In the genomic region with DNA sequence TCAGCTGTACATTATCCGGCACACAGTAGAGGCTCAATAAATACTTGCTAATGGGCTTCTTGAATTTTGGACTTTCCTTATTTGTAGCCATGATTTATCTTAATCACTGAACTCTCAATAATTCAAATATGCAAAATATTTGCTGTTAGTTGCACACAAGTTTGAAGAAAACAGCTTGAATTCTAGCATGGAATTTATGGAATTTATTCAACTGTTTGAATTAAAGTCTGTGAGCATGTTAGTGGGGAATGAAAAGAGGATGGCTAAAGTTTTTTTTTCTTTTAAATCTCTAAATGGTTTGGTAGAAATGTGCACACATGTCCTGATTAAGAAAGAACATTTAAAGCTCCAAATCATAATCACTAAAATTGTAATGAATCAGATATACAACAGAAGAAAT, we compare ENCODE assay signal across 18 cellular contexts. TPM values are rescaled to one million over a fixed set of nuclear protein-coding genes. Genes with fewer than 3 reads are reported as not detected.
DNase-seq lines count a peak whose midpoint lies in the region; ATAC-seq and TF ChIP-seq lines count a peak whose summit lies in the region.
"Had no signal": no experiment of that assay in that cellular context is flagged by ENCODE, and none has a peak within 500 bp of the region (broad histone marks: within the 10 kb centered on the region; RNA-seq: fewer than 3 reads in every experiment).

No MANE protein-coding gene starts in this region.

- DNase-seq in AG10803 (ENCODE audit: low read depth): peak; percentile 66
- DNase-seq in EH (ENCODE audit: low read depth): peak; percentile 56
- DNase-seq in WTC11 (ENCODE audit: low spot score): no peak
- peak; percentile 19 for DNase-seq in fibroblast of peridontal ligament (ENCODE audit: extremely low read depth)
- no peak for DNase-seq in effector memory CD4-positive, alpha-beta T cell
- no peak for DNase-seq in prostate gland (ENCODE audit: low spot score)
- no peak for DNase-seq in DMS 273 treated with DMSO at 0.1 percent for 48 hours (lab: John Stamatoyannopoulos, UW)
- DNase-seq: DND-41, GDM1, H7, NCI-H1436, NCI-H1930, NCI-H226, NCI-H524, NCI-H82, SHP77 had no signal

- H3K36me3 Mint-ChIP-seq in WTC11: peaks cover 23% of the 10 kb centered on the region

- WGBS in prostate gland: 98% methylated on average over 1 of the region's 1 CpG

- no peaks in the 10 kb centered on the region for H3K9me3 ChIP-seq in effector memory CD4-positive, alpha-beta T cell (ENCODE audit: control insufficient read depth, low read length)
- H3K9me3 ChIP-seq in prostate gland: no peaks in the 10 kb centered on the region

- H3K4me3 ChIP-seq in AG10803 (ENCODE audit: low read length): no peak overlapping the region
- H3K4me3 ChIP-seq in effector memory CD4-positive, alpha-beta T cell (ENCODE audit: insufficient read depth, low read depth, low read length, poor library complexity, severe bottlenecking): no peak overlapping the region
- no peak overlapping the region for H3K4me3 ChIP-seq in prostate gland

- no peak for ATAC-seq in WTC11
- ATAC-seq: SK-N-SH treated with all-trans-retinoic acid at 6 μM for 48 hours had no signal

- no peak overlapping the region for H3K27ac ChIP-seq in effector memory CD4-positive, alpha-beta T cell (ENCODE audit: insufficient read depth, low read length, poor library complexity, severe bottlenecking)
- H3K27ac ChIP-seq in prostate gland: no peak overlapping the region

- H3K27me3 ChIP-seq in effector memory CD4-positive, alpha-beta T cell (replicated peaks; ENCODE audit: control insufficient read depth, insufficient read depth, low read length, poor library complexity, severe bottlenecking): no peaks in the 10 kb centered on the region
- no peaks in the 10 kb centered on the region for H3K27me3 ChIP-seq in prostate gland (replicated peaks; ENCODE audit: insufficient read depth)

- TF ChIP-seq CTCF in AG10803 (conservative IDR thresholded peaks at IDR 0.05; ENCODE audit: low read length): no peak
- no peak for TF ChIP-seq CTCF in WTC11 (IDR thresholded peaks at IDR 0.05)
- TF ChIP-seq CTCF in prostate gland (IDR thresholded peaks at IDR 0.05): no peak

- no peaks in the 10 kb centered on the region for H3K4me1 ChIP-seq in effector memory CD4-positive, alpha-beta T cell (ENCODE audit: control insufficient read depth, insufficient read depth, low read length, poor library complexity, severe bottlenecking)
- no peaks in the 10 kb centered on the region for H3K4me1 ChIP-seq in prostate gland (replicated peaks)

- no peaks in the 10 kb centered on the region for H3K9me3 Mint-ChIP-seq in WTC11

- H3K4me1 Mint-ChIP-seq in WTC11: 0 out of 2 replicates have a peak, but pooled peaks cover 4% of the 10 kb centered on the region
- H3K4me1 Mint-ChIP-seq: CD14-positive monocyte had no signal

- TF ChIP-seq POLR2A in prostate gland (IDR thresholded peaks at IDR 0.05): no peak

- H3K36me3 ChIP-seq in effector memory CD4-positive, alpha-beta T cell (ENCODE audit: control insufficient read depth, insufficient read depth, low read length): peaks cover 40% of the 10 kb centered on the region
- no peaks in the 10 kb centered on the region for H3K36me3 ChIP-seq in prostate gland

- CTCF ChIA-PET in WTC11 (lab: Charles Lee): interaction anchor here (0.8 to 1.5 kb wide), 3 partner anchors 19 to 286 kb away, joined by 3 to 8 read pairs (median 3); no protein-coding TSS in a partner anchor

- POLR2A ChIA-PET in WTC11 (lab: Charles Lee): no interaction called here

- no peak overlapping the region for H3K4me3 Mint-ChIP-seq in WTC11
- H3K4me3 Mint-ChIP-seq: CD14-positive monocyte had no signal

- H3K27me3 Mint-ChIP-seq in WTC11 (ENCODE audit: low read depth): no peaks in the 10 kb centered on the region

- intact Hi-C loops in prostate gland (cut with DNase I): no loop called here

- 0 out of 2 replicates have a peak overlapping the region, but pooled peaks have one; percentile 82 for H3K27ac Mint-ChIP-seq in WTC11

TF ChIP-seq in WTC11, 78 proteins besides CTCF, POLR2A, EP300 and RAD21:
- no peak for TF ChIP-seq ZBTB21 (CRISPR knock-in tag; IDR thresholded peaks at IDR 0.05; ENCODE audit: borderline replicate concordance)
TF ChIP-seq in WTC11: peak in this region for 0.

RNA-seq across cellular contexts. Expression of a gene that starts 42.5 kb away (rescaled TPM):
- total RNA-seq in WTC11 (2021) (51.3 to 55.5 TPM (median 53.9 TPM) in 3 replicates), prostate gland (10 to 100 TPM; 22.0 to 46.2 TPM)

Comparison
In these comparisons a context has a peak if more than half of its experiments do, and no peak if none do; other contexts are left out.
1. DNase-seq: peak in AG10803 (single experiment), EH (single experiment) and fibroblast of peridontal ligament (single experiment); none in WTC11 (single experiment), effector memory CD4-positive, alpha-beta T cell (0 of 3), prostate gland (single experiment) and DMS 273 treated with DMSO at 0.1 percent for 48 hours (single experiment).